In the genomic region with DNA sequence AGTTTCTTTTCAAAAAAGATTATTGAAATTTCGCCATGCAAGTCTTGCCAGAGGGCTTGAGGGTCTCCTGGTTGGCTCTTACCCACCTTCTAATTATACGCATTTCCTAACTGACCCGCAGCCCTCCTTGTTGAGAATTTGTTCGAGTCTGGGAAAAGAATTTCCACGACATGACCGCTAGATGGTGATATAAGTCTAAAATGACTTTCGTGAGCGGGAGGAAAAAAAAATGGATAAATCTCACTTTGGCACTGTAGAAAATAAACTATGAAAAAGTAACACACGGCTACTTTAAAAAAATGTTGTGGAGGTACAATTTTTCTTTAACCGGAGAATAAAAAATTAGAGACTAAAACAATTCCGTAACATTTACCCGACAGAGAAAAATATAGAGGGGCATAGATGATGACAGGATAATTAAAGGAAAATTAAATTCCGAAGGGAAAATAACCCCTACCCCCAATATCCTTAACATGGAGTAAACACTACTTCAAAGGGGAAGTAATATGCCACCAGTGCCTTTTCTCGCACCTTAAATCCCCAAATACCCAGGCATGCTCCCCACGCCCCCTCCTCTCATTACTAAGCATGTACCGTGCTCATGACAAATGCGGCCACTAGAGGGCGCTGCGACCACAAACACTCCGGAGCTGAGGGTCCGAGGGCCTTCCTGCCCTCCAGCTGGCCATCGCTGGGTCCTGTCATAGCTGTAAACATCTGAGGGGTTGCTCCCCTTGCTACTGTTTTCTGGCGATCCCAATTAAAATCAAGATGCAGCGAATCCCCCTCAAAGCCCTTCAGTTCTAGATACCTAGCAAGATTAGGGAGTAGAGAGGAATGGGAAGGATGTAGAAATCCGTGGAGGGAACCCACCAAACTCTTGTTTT, we compare ENCODE assay signal across 8 cellular contexts.
A peak's percentile ranks its signal among the peaks of the same experiment; 100 is the strongest.
DNase-seq lines count a peak whose midpoint lies in the region; ATAC-seq and TF ChIP-seq lines count a peak whose summit lies in the region.

No MANE protein-coding gene starts in this region.

- intact Hi-C loops in psoas muscle (cut with DNase I): loop anchor here (2.0 to 10.0 kb wide), 4 partner anchors 51 to 1050 kb away; no protein-coding TSS in a partner anchor

- H3K4me1 ChIP-seq in cardiac muscle cell (ENCODE audit: low read depth) (no peaks in the 10 kb centered on the region), psoas muscle (peaks cover 4% of the 10 kb centered on the region)

- H3K4me3 ChIP-seq in AG10803 (ENCODE audit: low read length) (peak overlapping the region; percentile 14), HL-60 (replicated peaks; ENCODE audit: insufficient read depth, low read length) (no peak overlapping the region), cardiac muscle cell (peak overlapping the region; percentile 28), psoas muscle (peak overlapping the region; percentile 45)

- H3K27me3 ChIP-seq in HL-60 (ENCODE audit: insufficient read depth, poor library complexity, severe bottlenecking): no peaks in the 10 kb centered on the region
- H3K27me3 ChIP-seq in cardiac muscle cell: no peaks in the 10 kb centered on the region
- H3K27me3 ChIP-seq in psoas muscle (ENCODE audit: insufficient read depth in 3 of 3, low read length in 2 of 3): peaks cover 0 to 24% (median 7%) of the 10 kb centered on the region in 3 donors

- ATAC-seq in GM18498 (IDR thresholded peaks at IDR 0.05; ENCODE audit: unreplicated experiment) (peak; percentile 66), psoas muscle (peak; percentile 67 to 86 (median 73)), GM18505 (IDR thresholded peaks at IDR 0.05; ENCODE audit: unreplicated experiment) (no peak)

- H3K27ac ChIP-seq in HL-60 (replicated peaks) (no peak overlapping the region), cardiac muscle cell (no peak overlapping the region), psoas muscle (no peak overlapping the region)

- TF ChIP-seq POLR2A in GM18505 (IDR thresholded peaks at IDR 0.05; ENCODE audit: borderline replicate concordance, extremely low read depth, insufficient read depth, insufficient read length): no peak

- H3K9me3 ChIP-seq in cardiac muscle cell (ENCODE audit: low read depth) (no peaks in the 10 kb centered on the region), psoas muscle (no peaks in the 10 kb centered on the region)

- DNase-seq in AG10803 (ENCODE audit: low read depth): peak; percentile 65
- DNase-seq in HL-60 (ENCODE audit: low read depth in 1 of 2, low spot score in 1 of 2): peak; percentile 20 to 31
- DNase-seq in NCI-H774 (lab: John Stamatoyannopoulos, UW): peak; percentile 67
- DNase-seq in activated naive CD4-positive, alpha-beta T cell treated with anti-CD3 and anti-CD28 coated beads, Interleukin-2, amount 50 U/mL, for 16 hours: peak; percentile 13
- DNase-seq in cardiac muscle cell (ENCODE audit: low read depth in 1 of 2, low spot score in 1 of 2): peak; percentile 76 to 84
- DNase-seq in psoas muscle: peak; percentile 46 to 72

- no peaks in the 10 kb centered on the region for H3K36me3 ChIP-seq in cardiac muscle cell
- H3K36me3 ChIP-seq in psoas muscle (ENCODE audit: insufficient read depth in 1 of 2, low read depth in 1 of 2): no peaks in the 10 kb centered on the region

- WGBS in psoas muscle, 3 donors: 3 to 5% (median 4%) methylated on average over 25 of the region's 25 CpGs

- TF ChIP-seq CTCF in AG10803 (conservative IDR thresholded peaks at IDR 0.05; ENCODE audit: low read length) (peak; percentile 88), HL-60 (IDR thresholded peaks at IDR 0.05; ENCODE audit: insufficient read depth, low read length) (peak; percentile 47), cardiac muscle cell (IDR thresholded peaks at IDR 0.05; ENCODE audit: low read depth, low read length) (peak; percentile 92), psoas muscle (IDR thresholded peaks at IDR 0.05) (peak; percentile 63)

Comparison
In these comparisons a context has a peak if more than half of its experiments do, and no peak if none do; other contexts are left out.
1. DNase-seq: peak in every context shown above with its lines; median percentile 80 in cardiac muscle cell; 67 in NCI-H774; 65 in AG10803; 59 in psoas muscle; 26 in HL-60; 13 in activated naive CD4-positive, alpha-beta T cell treated with anti-CD3 and anti-CD28 coated beads, Interleukin-2, amount 50 U/mL, for 16 hours.